In the genomic region with DNA sequence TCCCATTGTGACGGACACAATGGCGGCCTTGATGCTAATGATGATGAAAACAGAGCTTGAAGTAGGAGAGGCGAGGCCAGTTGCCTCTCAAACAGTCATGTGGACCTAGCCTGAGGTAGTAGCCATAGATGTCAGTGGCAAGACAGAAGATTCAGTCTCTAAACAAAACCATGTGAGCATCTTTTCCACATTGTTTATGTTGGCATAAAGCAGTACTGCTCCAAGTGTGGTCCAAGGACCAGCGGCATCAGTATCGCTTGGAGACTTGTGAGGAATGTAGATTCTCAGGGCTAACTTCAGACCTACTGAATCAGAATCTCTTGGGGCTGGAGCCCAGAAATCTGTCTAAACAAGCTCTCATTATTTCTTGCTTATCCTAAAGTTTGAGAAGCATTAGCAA, we compare ENCODE assay signal across 2 cellular contexts.
A peak's percentile ranks its signal among the peaks of the same experiment; 100 is the strongest.
TF ChIP-seq lines count a peak whose summit lies in the region.

No MANE protein-coding gene starts in this region.

TF ChIP-seq in SK-N-SH, 30 proteins besides CTCF, POLR2A, EP300 and RAD21:
- TF ChIP-seq FOXM1 (IDR thresholded peaks at IDR 0.05; ENCODE audit: low read depth) = no peak
- TF ChIP-seq TCF12 (IDR thresholded peaks at IDR 0.05) = peak; percentile 15; the same call in 1 of the 2 replicates
- TF ChIP-seq RCOR1 (IDR thresholded peaks at IDR 0.05; ENCODE audit: low read length) = no peak
- TF ChIP-seq, protein P1, sequence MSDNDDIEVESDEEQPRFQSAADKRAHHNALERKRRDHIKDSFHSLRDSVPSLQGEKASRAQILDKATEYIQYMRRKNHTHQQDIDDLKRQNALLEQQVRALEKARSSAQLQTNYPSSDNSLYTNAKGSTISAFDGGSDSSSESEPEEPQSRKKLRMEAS (IDR thresholded peaks at IDR 0.05; ENCODE audit: low read depth) = no peak
- TF ChIP-seq SIN3A (IDR thresholded peaks at IDR 0.05; ENCODE audit: borderline replicate concordance, low read depth, low read length) = no peak
- TF ChIP-seq NRF1 (IDR thresholded peaks at IDR 0.05; ENCODE audit: low read depth, low read length) = no peak

TF ChIP-seq in SK-N-SH treated with all-trans-retinoic acid at 6 μM for 48 hours, 23 proteins besides CTCF, POLR2A, EP300 and RAD21:
- TF ChIP-seq CSRNP3 (CRISPR knock-in tag; IDR thresholded peaks at IDR 0.05) (no peak), ZC3H10 (CRISPR knock-in tag; IDR thresholded peaks at IDR 0.05) (no peak)
TF ChIP-seq in SK-N-SH treated with all-trans-retinoic acid at 6 μM for 48 hours: peak in this region for 0.
